8 cellular contexts compared by ENCODE assay signal in the genomic region with DNA sequence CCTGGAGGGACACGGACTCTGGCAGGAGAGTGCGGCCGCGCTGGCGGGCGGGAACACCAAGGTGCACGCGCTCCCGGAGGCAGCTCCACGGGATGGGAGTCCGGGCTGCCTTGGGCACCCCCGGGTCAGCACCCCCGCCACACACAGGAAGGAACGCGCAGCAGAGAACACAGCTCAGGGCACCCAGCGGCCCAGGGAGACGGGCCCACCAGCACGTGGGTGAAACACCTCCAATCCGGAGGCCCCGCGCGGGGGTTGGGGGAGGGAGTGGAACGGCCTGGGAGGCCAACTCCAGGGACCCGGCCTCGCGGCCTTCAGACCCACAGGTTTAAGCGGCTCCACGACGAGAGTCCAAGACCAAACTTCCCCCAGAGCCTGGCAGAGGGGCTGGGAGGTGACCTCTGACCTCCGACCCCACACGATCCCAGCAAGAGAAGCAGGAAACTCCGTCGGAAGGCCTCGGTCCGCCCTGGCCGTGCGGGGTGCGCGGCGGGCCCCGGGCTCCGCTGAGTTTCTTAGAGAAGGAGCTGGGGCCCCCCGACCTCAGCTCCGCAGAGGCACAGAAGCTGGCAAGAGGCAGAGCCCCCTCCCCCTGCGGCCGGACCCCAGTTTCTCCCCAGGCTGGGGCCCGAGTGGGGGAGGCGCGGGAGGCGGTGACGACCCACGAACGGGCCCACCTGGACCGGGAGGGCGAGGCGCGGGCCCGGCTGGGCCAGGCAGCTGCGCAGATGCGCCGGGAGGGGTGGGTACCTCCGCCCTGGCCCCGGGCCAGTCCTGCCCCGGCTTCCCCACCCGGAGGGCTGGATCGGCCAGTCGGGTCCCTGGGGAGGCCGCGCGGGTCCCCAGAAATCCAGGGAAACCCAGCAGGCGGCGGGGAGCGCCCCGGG. TPM values are rescaled to one million over a fixed set of nuclear protein-coding genes. Genes with fewer than 3 reads are reported as not detected.
DNase-seq lines count a peak whose midpoint lies in the region; ATAC-seq and TF ChIP-seq lines count a peak whose summit lies in the region.

No MANE protein-coding gene starts in this region.

- no peak overlapping the region for H3K27ac Mint-ChIP-seq in CD4-positive, CD25-positive, alpha-beta regulatory T cell
- H3K27ac Mint-ChIP-seq in activated T-helper 2 cell treated with anti-CD3 and anti-CD28 coated beads, Interferon-gamma antibody, Interleukin-2, Interleukin-4, amounts not matched to agents 10 μg/mL and 5 μg/mL and 100 μg/mL, durations not matched to agents 14 hours and 24 hours and 36 hours, result no peak overlapping the region
- peak overlapping the region in 7 of 10 donors; percentile 15 to 85 (median 56) for H3K27ac Mint-ChIP-seq in naive thymus-derived CD8-positive, alpha-beta T cell

- H3K27me3 ChIP-seq in CD4-positive, CD25-positive, alpha-beta regulatory T cell (ENCODE audit: control insufficient read depth, insufficient read depth, low read length), result no peaks in the 10 kb centered on the region
- peaks cover 0 to 9% of the 10 kb centered on the region in 2 donors for H3K27me3 ChIP-seq in tibial artery

- H3K9me3 Mint-ChIP-seq in CD4-positive, CD25-positive, alpha-beta regulatory T cell, result no peaks in the 10 kb centered on the region
- H3K9me3 Mint-ChIP-seq in activated T-helper 2 cell treated with anti-CD3 and anti-CD28 coated beads, Interferon-gamma antibody, Interleukin-2, Interleukin-4, amounts not matched to agents 10 μg/mL and 5 μg/mL and 100 μg/mL, durations not matched to agents 14 hours and 24 hours and 36 hours, result no peaks in the 10 kb centered on the region
- no peaks in the 10 kb centered on the region for H3K9me3 Mint-ChIP-seq in naive thymus-derived CD8-positive, alpha-beta T cell

- peak; percentile 56 to 65 for ATAC-seq in CD4-positive, CD25-positive, alpha-beta regulatory T cell (ENCODE audit: low read depth in 2 of 2)
- peak; percentile 81 to 82 for ATAC-seq in naive thymus-derived CD8-positive, alpha-beta T cell
- ATAC-seq in GM18870 (IDR thresholded peaks at IDR 0.05; ENCODE audit: unreplicated experiment), result no peak

- peak overlapping the region; percentile 51 for H3K27ac ChIP-seq in CD4-positive, CD25-positive, alpha-beta regulatory T cell (ENCODE audit: insufficient read depth, low read length, poor library complexity, severe bottlenecking)
- H3K27ac ChIP-seq in tibial artery, result peak overlapping the region; percentile 96

- H3K4me1 Mint-ChIP-seq in CD4-positive, CD25-positive, alpha-beta regulatory T cell, result peaks cover 4 to 33% (median 7%) of the 10 kb centered on the region in 4 donors
- H3K4me1 Mint-ChIP-seq in activated T-helper 2 cell treated with anti-CD3 and anti-CD28 coated beads, Interferon-gamma antibody, Interleukin-2, Interleukin-4, amounts not matched to agents 10 μg/mL and 5 μg/mL and 100 μg/mL, durations not matched to agents 14 hours and 24 hours and 36 hours (ENCODE audit: low read depth), result peaks cover 4% of the 10 kb centered on the region
- H3K4me1 Mint-ChIP-seq in naive thymus-derived CD8-positive, alpha-beta T cell, result peaks cover 14 to 39% (median 30%) of the 10 kb centered on the region in 4 donors

- H3K4me1 ChIP-seq in CD4-positive, CD25-positive, alpha-beta regulatory T cell (ENCODE audit: control insufficient read depth, insufficient read depth, low read length, poor library complexity, severe bottlenecking), result peaks cover 26% of the 10 kb centered on the region
- peaks cover 16 to 59% (median 56%) of the 10 kb centered on the region in 4 donors for H3K4me1 ChIP-seq in tibial artery

- peak overlapping the region; percentile 80 to 88 (median 86) for H3K4me3 Mint-ChIP-seq in CD4-positive, CD25-positive, alpha-beta regulatory T cell
- peak overlapping the region; percentile 66 for H3K4me3 Mint-ChIP-seq in activated T-helper 2 cell treated with anti-CD3 and anti-CD28 coated beads, Interferon-gamma antibody, Interleukin-2, Interleukin-4, amounts not matched to agents 10 μg/mL and 5 μg/mL and 100 μg/mL, durations not matched to agents 14 hours and 24 hours and 36 hours (ENCODE audit: low read depth)
- H3K4me3 Mint-ChIP-seq in naive thymus-derived CD8-positive, alpha-beta T cell, result peak overlapping the region; percentile 56 to 86 (median 78)

- intact Hi-C loops in activated T-helper 2 cell treated with anti-CD3 and anti-CD28 coated beads, Interferon-gamma antibody, Interleukin-2, Interleukin-4, amounts not matched to agents 10 μg/mL and 5 μg/mL and 100 μg/mL, durations not matched to agents 14 hours and 24 hours and 36 hours (cut with micrococcal nuclease), result loop anchor here (10.0 kb wide), 1 partner anchor 1031 kb away; no protein-coding TSS in a partner anchor
- intact Hi-C loops in tibial artery (cut with DNase I; ENCODE audit: low total_unique reads), result loop anchor here (2.0 kb wide), 1 partner anchor 15 kb away; no protein-coding TSS in a partner anchor

- TF ChIP-seq CTCF in tibial artery (IDR thresholded peaks at IDR 0.05) (peak; percentile 6 to 12), GM10248 (IDR thresholded peaks at IDR 0.05; ENCODE audit: control extremely low read depth, extremely low read depth, low read depth, missing control alignments) (no peak)

- no peaks in the 10 kb centered on the region for H3K9me3 ChIP-seq in CD4-positive, CD25-positive, alpha-beta regulatory T cell (ENCODE audit: control insufficient read depth in 2 of 2, low read length in 2 of 2)
- no peaks in the 10 kb centered on the region for H3K9me3 ChIP-seq in tibial artery

- CTCF ChIA-PET in GM10248 (lab: Yijun Ruan, JAX), result interaction anchor here (1.5 kb wide), 2 partner anchors 27 to 28 kb away, joined by 4 to 6 read pairs; no protein-coding TSS in a partner anchor

- H3K4me3 ChIP-seq in CD4-positive, CD25-positive, alpha-beta regulatory T cell (ENCODE audit: low read depth, low read length), result no peak overlapping the region
- H3K4me3 ChIP-seq in tibial artery, result peak overlapping the region; percentile 85

- H3K36me3 Mint-ChIP-seq in CD4-positive, CD25-positive, alpha-beta regulatory T cell, result no peaks in the 10 kb centered on the region
- no peaks in the 10 kb centered on the region for H3K36me3 Mint-ChIP-seq in activated T-helper 2 cell treated with anti-CD3 and anti-CD28 coated beads, Interferon-gamma antibody, Interleukin-2, Interleukin-4, amounts not matched to agents 10 μg/mL and 5 μg/mL and 100 μg/mL, durations not matched to agents 14 hours and 24 hours and 36 hours (ENCODE audit: low read depth)
- H3K36me3 Mint-ChIP-seq in naive thymus-derived CD8-positive, alpha-beta T cell, result no peaks in the 10 kb centered on the region

- no peaks in the 10 kb centered on the region for H3K36me3 ChIP-seq in CD4-positive, CD25-positive, alpha-beta regulatory T cell (ENCODE audit: control insufficient read depth, insufficient read depth, low read length)
- H3K36me3 ChIP-seq in tibial artery, result peaks cover 0 to 3% (median 0%) of the 10 kb centered on the region in 3 donors

- POLR2A ChIA-PET in naive thymus-derived CD8-positive, alpha-beta T cell (lab: Charles Lee), result interaction anchor here (0.8 to 6.9 kb wide), 5 partner anchors 10 to 116 kb away, joined by 3 to 78 read pairs (median 25); a partner anchor contains a TSS
- POLR2A ChIA-PET in GM10248 (lab: Yijun Ruan, JAX), result no interaction called here

- H3K27me3 Mint-ChIP-seq in CD4-positive, CD25-positive, alpha-beta regulatory T cell, result peaks cover 12% of the 10 kb centered on the region
- peaks cover 18% of the 10 kb centered on the region for H3K27me3 Mint-ChIP-seq in activated T-helper 2 cell treated with anti-CD3 and anti-CD28 coated beads, Interferon-gamma antibody, Interleukin-2, Interleukin-4, amounts not matched to agents 10 μg/mL and 5 μg/mL and 100 μg/mL, durations not matched to agents 14 hours and 24 hours and 36 hours (ENCODE audit: low read depth)
- H3K27me3 Mint-ChIP-seq in naive thymus-derived CD8-positive, alpha-beta T cell, result peaks cover 0 to 10% (median 1%) of the 10 kb centered on the region in 5 donors

- DNase-seq in CD4-positive, CD25-positive, alpha-beta regulatory T cell, result peak; percentile 36 to 62 (median 50)
- peak; percentile 68 for DNase-seq in NCI-H69 (lab: John Stamatoyannopoulos, UW)
- no peak for DNase-seq in activated T-helper 2 cell treated with anti-CD3 and anti-CD28 coated beads, Interferon-gamma antibody, Interleukin-2, Interleukin-4, amounts not matched to agents 10 μg/mL and 5 μg/mL and 100 μg/mL, durations not matched to agents 14 hours and 24 hours and 36 hours (ENCODE audit: low spot score)
- peak; percentile 52 for DNase-seq in fibroblast of gingiva (ENCODE audit: low read depth)
- peak in 9 of 10 donors; percentile 32 to 80 (median 52) for DNase-seq in naive thymus-derived CD8-positive, alpha-beta T cell
- peak; percentile 74 to 93 for DNase-seq in tibial artery
- DNase-seq in GM10248 (ENCODE audit: extremely low spot score), result no peak

RNA-seq across cellular contexts. Expression of a gene that starts 0.9 kb away (rescaled TPM):
- total RNA-seq in CD4-positive, CD25-positive, alpha-beta regulatory T cell, result 4.8 TPM
- 1 to 10 TPM in 2 of 4 donors, under 1 TPM in 2; 0.76 to 1.9 (median 0.92) TPM for polyA plus RNA-seq in CD4-positive, CD25-positive, alpha-beta regulatory T cell
- 5.4 and 5.5 TPM in 2 replicates for total RNA-seq in activated T-helper 2 cell treated with anti-CD3 and anti-CD28 coated beads, Interferon-gamma antibody, Interleukin-2, Interleukin-4, amounts not matched to agents 10 μg/mL and 5 μg/mL and 100 μg/mL, durations not matched to agents 14 hours and 24 hours and 36 hours
- total RNA-seq in naive thymus-derived CD8-positive, alpha-beta T cell, result 10 to 100 TPM in 1 of 2 experiments, 1 to 10 TPM in 1; 9.5 to 10.4 TPM
- polyA plus RNA-seq in naive thymus-derived CD8-positive, alpha-beta T cell, result 1 to 10 TPM; 1.0 to 1.3 (median 1.3) TPM

RNA-seq across cellular contexts. Expression of a gene that starts 24.4 kb away (rescaled TPM):
- total RNA-seq in CD4-positive, CD25-positive, alpha-beta regulatory T cell, result 21.5 TPM
- 10 to 100 TPM; 44.7 to 55.6 (median 45.7) TPM for polyA plus RNA-seq in CD4-positive, CD25-positive, alpha-beta regulatory T cell
- total RNA-seq in activated T-helper 2 cell treated with anti-CD3 and anti-CD28 coated beads, Interferon-gamma antibody, Interleukin-2, Interleukin-4, amounts not matched to agents 10 μg/mL and 5 μg/mL and 100 μg/mL, durations not matched to agents 14 hours and 24 hours and 36 hours, result 43.1 and 43.5 TPM in 2 replicates
- total RNA-seq in naive thymus-derived CD8-positive, alpha-beta T cell, result 10 to 100 TPM; 38.1 to 38.2 TPM
- polyA plus RNA-seq in naive thymus-derived CD8-positive, alpha-beta T cell, result 10 to 100 TPM; 39.1 to 51.7 (median 40.3) TPM

Comparison
In these comparisons a context has a peak if more than half of its experiments do, and no peak if none do; other contexts are left out.
1. DNase-seq: peak in CD4-positive, CD25-positive, alpha-beta regulatory T cell (3 of 3), NCI-H69 (single experiment), fibroblast of gingiva (single experiment), naive thymus-derived CD8-positive, alpha-beta T cell (9 of 10) and tibial artery (2 of 2); none in activated T-helper 2 cell treated with anti-CD3 and anti-CD28 coated beads, Interferon-gamma antibody, Interleukin-2, Interleukin-4, amounts not matched to agents 10 μg/mL and 5 μg/mL and 100 μg/mL, durations not matched to agents 14 hours and 24 hours and 36 hours (single experiment) and GM10248 (single experiment).
2. H3K27ac Mint-ChIP-seq: peak in naive thymus-derived CD8-positive, alpha-beta T cell (7 of 10); none in CD4-positive, CD25-positive, alpha-beta regulatory T cell (0 of 3) and activated T-helper 2 cell treated with anti-CD3 and anti-CD28 coated beads, Interferon-gamma antibody, Interleukin-2, Interleukin-4, amounts not matched to agents 10 μg/mL and 5 μg/mL and 100 μg/mL, durations not matched to agents 14 hours and 24 hours and 36 hours (single experiment).
3. Peak in every context shown above with its lines, with median percentiles within 50 percentile points of each other: H3K4me3 Mint-ChIP-seq.